ENCODE assay signal across 1 cellular context in genomic region chr10:6165221-6165725, GRCh38.
TF ChIP-seq lines count a peak whose summit lies in the region.

No MANE protein-coding gene starts in this region.

TF ChIP-seq in SK-N-SH, 30 proteins besides CTCF, POLR2A, EP300 and RAD21 (continued from another document):
- TF ChIP-seq, protein P1, sequence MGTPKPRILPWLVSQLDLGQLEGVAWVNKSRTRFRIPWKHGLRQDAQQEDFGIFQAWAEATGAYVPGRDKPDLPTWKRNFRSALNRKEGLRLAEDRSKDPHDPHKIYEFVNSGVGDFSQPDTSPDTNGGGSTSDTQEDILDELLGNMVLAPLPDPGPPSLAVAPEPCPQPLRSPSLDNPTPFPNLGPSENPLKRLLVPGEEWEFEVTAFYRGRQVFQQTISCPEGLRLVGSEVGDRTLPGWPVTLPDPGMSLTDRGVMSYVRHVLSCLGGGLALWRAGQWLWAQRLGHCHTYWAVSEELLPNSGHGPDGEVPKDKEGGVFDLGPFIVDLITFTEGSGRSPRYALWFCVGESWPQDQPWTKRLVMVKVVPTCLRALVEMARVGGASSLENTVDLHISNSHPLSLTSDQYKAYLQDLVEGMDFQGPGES (IDR thresholded peaks at IDR 0.05; ENCODE audit: low read depth, low read length), result no peak
- no peak for TF ChIP-seq MAX (IDR thresholded peaks at IDR 0.05; ENCODE audit: low read depth)
- no peak for TF ChIP-seq MEF2A (IDR thresholded peaks at IDR 0.05; ENCODE audit: borderline replicate concordance, low read depth)
- no peak for TF ChIP-seq NRF1 (IDR thresholded peaks at IDR 0.05; ENCODE audit: low read depth, low read length)
- no peak for TF ChIP-seq TAF1 (IDR thresholded peaks at IDR 0.05; ENCODE audit: borderline replicate concordance, low read depth, low read length)
- no peak for TF ChIP-seq TCF12 (IDR thresholded peaks at IDR 0.05)
- no peak for TF ChIP-seq FOXJ3 (CRISPR knock-in tag; IDR thresholded peaks at IDR 0.05)
- no peak for TF ChIP-seq FOXM1 (IDR thresholded peaks at IDR 0.05; ENCODE audit: low read depth)
- TF ChIP-seq POLR2AphosphoS5 (IDR thresholded peaks at IDR 0.05; ENCODE audit: low read depth, low read length), result no peak
